In the genomic region with DNA sequence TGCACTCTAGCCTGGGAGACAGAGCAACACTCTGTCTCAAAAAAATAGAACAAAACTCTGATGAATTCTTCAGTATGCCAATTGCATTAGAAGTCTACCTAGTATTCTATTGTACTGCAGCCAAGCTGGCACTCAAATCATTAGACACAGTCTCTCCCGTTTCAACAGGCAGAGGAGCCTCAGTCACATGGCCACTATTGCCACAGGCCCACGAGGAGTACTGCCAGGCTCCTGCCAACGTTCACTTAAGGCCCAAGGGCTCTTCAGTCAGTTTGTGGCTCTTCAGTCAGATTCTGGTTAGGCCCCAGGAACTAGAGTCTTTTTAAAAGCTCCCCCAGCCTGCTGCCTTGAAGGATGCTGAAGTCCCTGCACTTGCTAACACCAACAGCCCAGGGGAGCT, we compare ENCODE assay signal across 23 cellular contexts.
DNase-seq lines count a peak whose midpoint lies in the region; ATAC-seq and TF ChIP-seq lines count a peak whose summit lies in the region.
"Had no signal": no experiment of that assay in that cellular context is flagged by ENCODE, and none has a peak within 500 bp of the region (broad histone marks: within the 10 kb centered on the region; RNA-seq: fewer than 3 reads in every experiment).

No MANE protein-coding gene starts in this region.

- H3K27me3 ChIP-seq in psoas muscle (ENCODE audit: insufficient read depth in 3 of 3, low read length in 2 of 3) = no peaks in the 10 kb centered on the region
- H3K27me3 ChIP-seq: pancreas, tibial artery had no signal

- peak; percentile 30 to 80 for ATAC-seq in left cardiac atrium
- peak; percentile 73 to 94 (median 92) for ATAC-seq in psoas muscle
- ATAC-seq: mucosa of descending colon; pancreas; stimulated activated naive CD8-positive, alpha-beta T cell treated with anti-CD3 and anti-CD28 coated beads, Interleukin-15, amount 100 ng/mL, for 72 hours had no signal

- intact Hi-C loops in left cardiac atrium (cut with DNase I) = no loop called here
- intact Hi-C loops in psoas muscle (cut with DNase I) = no loop called here

- H3K36me3 ChIP-seq in psoas muscle (ENCODE audit: insufficient read depth in 1 of 2, low read depth in 1 of 2) = peaks cover 0 to 4% of the 10 kb centered on the region in 2 donors
- H3K36me3 ChIP-seq: pancreas, tibial artery had no signal

- DNase-seq in NCI-H2029 treated with DMSO at 0.1 percent for 48 hours (lab: John Stamatoyannopoulos, UW) (peak; percentile 96), NCI-H345 treated with DMSO at 0.1 percent for 48 hours (lab: John Stamatoyannopoulos, UW; ENCODE audit: unreplicated experiment) (peak; percentile 18), left cardiac atrium (no peak), psoas muscle (peak; percentile 33 to 66), GF-D8 (lab: John Stamatoyannopoulos, UW) (no peak)
- no peak for DNase-seq in activated naive CD4-positive, alpha-beta T cell treated with Interleukin-2 at 50 U/mL for 16 hours
- DNase-seq in activated CD4-positive, alpha-beta T cell treated with anti-CD3 and anti-CD28 coated beads, Interleukin-2, amount 50 U/mL, for 48 hours = no peak
- DNase-seq: activated CD4-positive, alpha-beta memory T cell treated with anti-CD3 and anti-CD28 coated beads, Interleukin-2, amount 10 ng/mL, durations not matched to agents 7 days and 5 days; activated effector memory CD4-positive, alpha-beta T cell treated with Interleukin-2 at 50 U/mL for 16 hours; activated naive CD8-positive, alpha-beta T cell treated with anti-CD3 and anti-CD28 coated beads, Interleukin-2, amount 10 ng/mL, durations not matched to agents 7 days and 5 days; CD4-positive, CD25-positive, alpha-beta regulatory T cell; GOT3; mucosa of descending colon; NCI-H187 treated with DMSO at 0.1 percent for 48 hours; NCI-H510A; NK-92 treated with Interleukin-12 subunit alpha and Interleukin-12 subunit beta, amount 100 ng/mL, for 24 hours; pancreas; PC-9; SHP77 treated with DMSO at 0.1 percent for 48 hours; stimulated activated CD4-positive, alpha-beta T cell treated with anti-CD3 and anti-CD28 coated beads, Interleukin-15, amount 100 ng/mL, for 24 hours; stimulated activated naive CD8-positive, alpha-beta T cell treated with anti-CD3 and anti-CD28 coated beads, Interleukin-15, amount 100 ng/mL, for 72 hours; T1000; tibial artery had no signal

- H3K27ac ChIP-seq in psoas muscle = no peak overlapping the region
- H3K27ac ChIP-seq: pancreas, PC-9, tibial artery had no signal

- 17 to 39% (median 22%) methylated on average over 3 of the region's 3 CpGs for WGBS in psoas muscle, 3 donors

- no peak for TF ChIP-seq CTCF in psoas muscle (IDR thresholded peaks at IDR 0.05)

- no peaks in the 10 kb centered on the region for H3K9me3 ChIP-seq in psoas muscle
- H3K9me3 ChIP-seq: mucosa of descending colon, pancreas, tibial artery had no signal

- peaks cover 18% of the 10 kb centered on the region for H3K4me1 ChIP-seq in psoas muscle

- H3K4me3 ChIP-seq in psoas muscle = no peak overlapping the region
- H3K4me3 ChIP-seq: mucosa of descending colon, pancreas, PC-9, tibial artery had no signal

Comparison
In these comparisons a context has a peak if more than half of its experiments do, and no peak if none do; other contexts are left out.
1. DNase-seq: peak in NCI-H2029 treated with DMSO at 0.1 percent for 48 hours (single experiment), NCI-H345 treated with DMSO at 0.1 percent for 48 hours (single experiment) and psoas muscle (2 of 2); none in left cardiac atrium (single experiment), GF-D8 (single experiment), activated naive CD4-positive, alpha-beta T cell treated with Interleukin-2 at 50 U/mL for 16 hours (single experiment) and activated CD4-positive, alpha-beta T cell treated with anti-CD3 and anti-CD28 coated beads, Interleukin-2, amount 50 U/mL, for 48 hours (0 of 2).